1 cellular context compared by ENCODE assay signal in genomic region chr7:100366411-100367250, GRCh38.
TF ChIP-seq lines count a peak whose summit lies in the region.

No MANE protein-coding gene starts in this region.

TF ChIP-seq in K562, 482 proteins besides CTCF, POLR2A, EP300 and RAD21 (continues in another document):
- TF ChIP-seq MLLT1 (IDR thresholded peaks at IDR 0.05) (no peak), NCOR1 (IDR thresholded peaks at IDR 0.05) (0 out of 2 replicates have a peak, but pooled peaks have one; percentile 18), ARID3B (CRISPR knock-in tag; IDR thresholded peaks at IDR 0.05; ENCODE audit: borderline replicate concordance) (0 out of 2 replicates have a peak, but pooled peaks have one; percentile 17), CBX1 (IDR thresholded peaks at IDR 0.05; ENCODE audit: low read depth) (no peak), ZNF695 (CRISPR knock-in tag; IDR thresholded peaks at IDR 0.05) (no peak), POLR2G (IDR thresholded peaks at IDR 0.05; ENCODE audit: low read depth, low read length) (peak; percentile 69), ZNF589 (CRISPR knock-in tag; IDR thresholded peaks at IDR 0.05; ENCODE audit: low read depth) (no peak), PHB (CRISPR knock-in tag; IDR thresholded peaks at IDR 0.05) (no peak), MYNN (IDR thresholded peaks at IDR 0.05) (0 out of 2 replicates have a peak, but pooled peaks have one; percentile 8), MYNN (CRISPR knock-in tag; IDR thresholded peaks at IDR 0.05) (no peak), ARID3A (IDR thresholded peaks at IDR 0.05; ENCODE audit: borderline replicate concordance, low read depth, low read length) (no peak), TAF15 (IDR thresholded peaks at IDR 0.05; ENCODE audit: low read depth, low read length) (peak; percentile 3; the same call in 1 of the 2 replicates), SIX5 (IDR thresholded peaks at IDR 0.05; ENCODE audit: borderline replicate concordance in 1 of 2, insufficient read depth in 1 of 2, low read depth in 1 of 2, low read length in 2 of 2) (no peak), SUPT5H (IDR thresholded peaks at IDR 0.05) (peak; percentile 75), ZNF696 (CRISPR knock-in tag; conservative IDR thresholded peaks at IDR 0.05) (no peak), FOXK1 (CRISPR knock-in tag; IDR thresholded peaks at IDR 0.05; ENCODE audit: borderline replicate concordance) (no peak), ELK3 (CRISPR knock-in tag; IDR thresholded peaks at IDR 0.05) (peak; percentile 37; the same call in 1 of the 2 replicates), MBD1 (CRISPR knock-in tag; IDR thresholded peaks at IDR 0.05) (no peak), NR2C1 (IDR thresholded peaks at IDR 0.05) (no peak), NR2C1 (tag; IDR thresholded peaks at IDR 0.05) (no peak), ZNF592 (IDR thresholded peaks at IDR 0.05) (no peak), AFF4 (CRISPR knock-in tag; IDR thresholded peaks at IDR 0.05) (0 out of 2 replicates have a peak, but pooled peaks have one; percentile 38), CREM (IDR thresholded peaks at IDR 0.05; ENCODE audit: low read depth) (0 out of 2 replicates have a peak, but pooled peaks have one; percentile 18), ZBTB17 (CRISPR knock-in tag; IDR thresholded peaks at IDR 0.05) (0 out of 2 replicates have a peak, but pooled peaks have one; percentile 13), RBM34 (IDR thresholded peaks at IDR 0.05; ENCODE audit: borderline replicate concordance, insufficient read depth, low read length) (no peak), MTA2 (IDR thresholded peaks at IDR 0.05; ENCODE audit: low read depth) (no peak), TGIF2 (CRISPR knock-in tag; IDR thresholded peaks at IDR 0.05) (no peak), POLR2AphosphoS2 (IDR thresholded peaks at IDR 0.05; ENCODE audit: low read length) (peak; percentile 44; the same call in 1 of the 2 replicates), KDM5B (IDR thresholded peaks at IDR 0.05; ENCODE audit: insufficient replicate concordance, low read depth, low read length) (peak; percentile 20), ZNF740 (CRISPR knock-in tag; IDR thresholded peaks at IDR 0.05) (peak; percentile 62), ZNF740 (tag; IDR thresholded peaks at IDR 0.05) (no peak), POLR2AphosphoS5 (IDR thresholded peaks at IDR 0.05; ENCODE audit: control insufficient read depth, insufficient read depth, low read depth, low read length) (peak; percentile 15; the same call in 1 of the 2 replicates), EGR1 (conservative IDR thresholded peaks at IDR 0.05) (peak; percentile 63), CGGBP1 (CRISPR knock-in tag; IDR thresholded peaks at IDR 0.05) (no peak), ATF2 (CRISPR knock-in tag; IDR thresholded peaks at IDR 0.05) (no peak)
